21 cellular contexts compared by ENCODE assay signal in genomic region chr6:155472886-155473285, GRCh38. TPM values are rescaled to one million over a fixed set of nuclear protein-coding genes. Genes with fewer than 3 reads are reported as not detected.
A peak's percentile ranks its signal among the peaks of the same experiment; 100 is the strongest.
DNase-seq lines count a peak whose midpoint lies in the region; ATAC-seq, FAIRE-seq and TF ChIP-seq lines count a peak whose summit lies in the region.
"Had no signal": no experiment of that assay in that cellular context is flagged by ENCODE, and none has a peak within 500 bp of the region (broad histone marks: within the 10 kb centered on the region; RNA-seq: fewer than 3 reads in every experiment).

No MANE protein-coding gene starts in this region.

- no TSS peak for BruUV-seq in Caco-2 (replicated peaks; lab: Mats Ljungman, UMichigan)

- H3K36me3 ChIP-seq in Caco-2 (ENCODE audit: control insufficient read depth, insufficient read depth, low read length) = no peaks in the 10 kb centered on the region
- H3K36me3 ChIP-seq: HAP-1 had no signal

- H3K4me3 Mint-ChIP-seq in natural killer cell (no peak overlapping the region), Caco-2 (ENCODE audit: unreplicated experiment) (no peak overlapping the region)
- H3K4me3 Mint-ChIP-seq in natural killer cell treated with Interleukin-12 subunit alpha and Interleukin-12 subunit beta and Interleukin-15 and Interleukin-18, amount 100 ng/mL, for 72 hours = no peak overlapping the region
- H3K4me3 Mint-ChIP-seq: CD8-positive, alpha-beta T cell; IgD-negative memory B cell had no signal

- H3K4me3 ChIP-seq in fibroblast of mammary gland (ENCODE audit: control insufficient read depth, low read depth, low read length) = no peak overlapping the region
- H3K4me3 ChIP-seq in Caco-2 (ENCODE audit: low read depth, low read length) = no peak overlapping the region
- H3K4me3 ChIP-seq: HAP-1 had no signal

- intact Hi-C loops in natural killer cell (cut with micrococcal nuclease) (no loop called here), Caco-2 (cut with micrococcal nuclease; ENCODE audit: unreplicated experiment) (no loop called here)

- H3K36me3 Mint-ChIP-seq in natural killer cell = peaks cover 17% of the 10 kb centered on the region
- H3K36me3 Mint-ChIP-seq in natural killer cell treated with Interleukin-12 subunit alpha and Interleukin-12 subunit beta and Interleukin-15 and Interleukin-18, amount 100 ng/mL, for 72 hours = peaks cover 21% of the 10 kb centered on the region
- no peaks in the 10 kb centered on the region for H3K36me3 Mint-ChIP-seq in Caco-2 (ENCODE audit: insufficient read depth, unreplicated experiment)

- H3K4me1 ChIP-seq in Caco-2 = no peaks in the 10 kb centered on the region
- H3K4me1 ChIP-seq: HAP-1 had no signal

- H3K27ac Mint-ChIP-seq in natural killer cell = peak overlapping the region; percentile 42 to 70
- H3K27ac Mint-ChIP-seq in natural killer cell treated with Interleukin-12 subunit alpha and Interleukin-12 subunit beta and Interleukin-15 and Interleukin-18, amount 100 ng/mL, for 72 hours = no peak overlapping the region
- no peak overlapping the region for H3K27ac Mint-ChIP-seq in Caco-2 (ENCODE audit: unreplicated experiment)
- H3K27ac Mint-ChIP-seq: CD8-positive, alpha-beta T cell; IgD-negative memory B cell had no signal

- TF ChIP-seq CTCF in natural killer cell (IDR thresholded peaks at IDR 0.05) (no peak), fibroblast of mammary gland (conservative IDR thresholded peaks at IDR 0.05; ENCODE audit: control insufficient read depth, insufficient read depth, low read depth, low read length) (no peak), Caco-2 (IDR thresholded peaks at IDR 0.05; ENCODE audit: insufficient read depth in 1 of 2, low read depth in 1 of 2, low read length in 1 of 2, severe bottlenecking in 1 of 2, unreplicated experiment in 1 of 2) (no peak)

- H3K9me3 ChIP-seq in Caco-2 = peaks cover 14% of the 10 kb centered on the region
- H3K9me3 ChIP-seq: HAP-1 had no signal

- no peaks in the 10 kb centered on the region for H3K27me3 ChIP-seq in Caco-2 (replicated peaks; ENCODE audit: control insufficient read depth, insufficient read depth, low read length)

- peak in 1 of 3 donors; percentile 46 for ATAC-seq in natural killer cell
- no peak for ATAC-seq in natural killer cell treated with Interleukin-12 subunit alpha and Interleukin-12 subunit beta and Interleukin-15 and Interleukin-18, amount 100 ng/mL, for 72 hours
- ATAC-seq: CD8-positive, alpha-beta T cell had no signal

- TF ChIP-seq POLR2A in GM12892 (IDR thresholded peaks at IDR 0.05; ENCODE audit: low read depth, low read length) = no peak

- no peak for DNase-seq in natural killer cell
- no peak for DNase-seq in natural killer cell treated with Interleukin-12 subunit alpha and Interleukin-12 subunit beta and Interleukin-15 and Interleukin-18, amount 100 ng/mL, for 72 hours (ENCODE audit: low spot score)
- peak; percentile 19 for DNase-seq in RPMI7951 (ENCODE audit: low read depth)
- peak; percentile 85 for DNase-seq in fibroblast of mammary gland (ENCODE audit: low read depth)
- peak; percentile 73 for DNase-seq in stromal cell of bone marrow (ENCODE audit: low read depth)
- no peak for DNase-seq in globus pallidus (ENCODE audit: low spot score)
- DNase-seq in GM12892 (ENCODE audit: insufficient read length) = no peak
- DNase-seq in Caco-2 = no peak
- DNase-seq: 8988T; CD8-positive, alpha-beta T cell; MV-4-11; NCI-H1436 treated with DMSO at 0.1 percent for 48 hours; NCI-H2081; NCI-H345; NCI-H526 treated with DMSO at 0.1 percent for 48 hours; NK-92 treated with Interleukin-12 subunit alpha and Interleukin-12 subunit beta, amount 100 ng/mL, for 24 hours; OCI-M1 had no signal

- H3K9me3 Mint-ChIP-seq in natural killer cell = peaks cover 4 to 20% of the 10 kb centered on the region in 2 donors
- H3K9me3 Mint-ChIP-seq in natural killer cell treated with Interleukin-12 subunit alpha and Interleukin-12 subunit beta and Interleukin-15 and Interleukin-18, amount 100 ng/mL, for 72 hours = peaks cover 7% of the 10 kb centered on the region
- peaks cover 42% of the 10 kb centered on the region for H3K9me3 Mint-ChIP-seq in Caco-2 (ENCODE audit: unreplicated experiment)

- no peaks in the 10 kb centered on the region for H3K27me3 Mint-ChIP-seq in natural killer cell (ENCODE audit: low read depth in 2 of 2)
- H3K27me3 Mint-ChIP-seq in natural killer cell treated with Interleukin-12 subunit alpha and Interleukin-12 subunit beta and Interleukin-15 and Interleukin-18, amount 100 ng/mL, for 72 hours = no peaks in the 10 kb centered on the region
- H3K27me3 Mint-ChIP-seq in Caco-2 (ENCODE audit: insufficient read depth, unreplicated experiment) = no peaks in the 10 kb centered on the region
- H3K27me3 Mint-ChIP-seq: IgD-negative memory B cell had no signal

- POLR2A ChIA-PET in Caco-2 (lab: Charles Lee) = no interaction called here

- FAIRE-seq in GM12892 (lab: Jason Lieb, UNC) = no peak

- H3K4me1 Mint-ChIP-seq in natural killer cell = peaks cover 35 to 48% of the 10 kb centered on the region in 2 donors
- peaks cover 16 to 22% of the 10 kb centered on the region in 2 donors for H3K4me1 Mint-ChIP-seq in natural killer cell treated with Interleukin-12 subunit alpha and Interleukin-12 subunit beta and Interleukin-15 and Interleukin-18, amount 100 ng/mL, for 72 hours (ENCODE audit: low read depth in 2 of 2)
- H3K4me1 Mint-ChIP-seq in Caco-2 (ENCODE audit: low read depth, unreplicated experiment) = no peaks in the 10 kb centered on the region
- H3K4me1 Mint-ChIP-seq: IgD-negative memory B cell had no signal

- CTCF ChIA-PET in Caco-2 (lab: Charles Lee) = no interaction called here

RNA-seq across cellular contexts. Expression of gene NOX3, which starts 17.2 kb away (rescaled TPM):
- total RNA-seq in natural killer cell = not detected
- total RNA-seq in natural killer cell treated with Interleukin-12 subunit alpha and Interleukin-12 subunit beta and Interleukin-15 and Interleukin-18, amount 100 ng/mL, for 72 hours = not detected
- total RNA-seq in RPMI7951 (2014; rRNA removed; shearing (Covaris generic)) = not detected in 2 replicates
- polyA plus RNA-seq in GM12892 (2012; ENCODE audit: missing spikeins) = not detected
- total RNA-seq in Caco-2 (2022) = not detected in 2 replicates
- total RNA-seq: CD8-positive, alpha-beta T cell; Daoy; SK-MEL-5 had no signal
- polyA plus RNA-seq: IgD-negative memory B cell had no signal

Comparison
In these comparisons a context has a peak if more than half of its experiments do, and no peak if none do; other contexts are left out.
1. H3K27ac Mint-ChIP-seq: peak in natural killer cell (2 of 2); none in natural killer cell treated with Interleukin-12 subunit alpha and Interleukin-12 subunit beta and Interleukin-15 and Interleukin-18, amount 100 ng/mL, for 72 hours (0 of 2) and Caco-2 (single experiment).
2. DNase-seq: peak in RPMI7951 (single experiment), fibroblast of mammary gland (single experiment) and stromal cell of bone marrow (single experiment); none in natural killer cell (single experiment), natural killer cell treated with Interleukin-12 subunit alpha and Interleukin-12 subunit beta and Interleukin-15 and Interleukin-18, amount 100 ng/mL, for 72 hours (single experiment), globus pallidus (single experiment), GM12892 (single experiment) and Caco-2 (0 of 2).